In genomic region chr12:94760786-94761185, GRCh38 we compare ENCODE assay signal across 14 cellular contexts.
"Had no signal": no experiment of that assay in that cellular context is flagged by ENCODE, and none has a peak within 500 bp of the region (broad histone marks: within the 10 kb centered on the region; RNA-seq: fewer than 3 reads in every experiment).

No MANE protein-coding gene starts in this region.

- DNase-seq: activated CD4-positive, alpha-beta T cell treated with anti-CD3 and anti-CD28 coated beads for 1 hour; activated CD4-positive, alpha-beta T cell treated with anti-CD3 and anti-CD28 coated beads, Interleukin-2, amount 50 U/mL, for 4 hours; activated naive CD4-positive, alpha-beta T cell treated with Interleukin-2 at 50 U/mL for 16 hours; activated naive CD8-positive, alpha-beta T cell treated with anti-CD3 and anti-CD28 coated beads, Interleukin-2, amount 50 U/mL, for 24 hours; cortex of kidney; effector CD8-positive, alpha-beta T cell; left lung; natural killer cell; stimulated activated CD4-positive, alpha-beta T cell treated with anti-CD3 and anti-CD28 coated beads, Interleukin-2, amount 100 ng/mL, for 48 hours; thyroid gland; uterus had no signal

- H3K4me1 Mint-ChIP-seq: activated T-helper 17 cell treated with anti-CD3 and anti-CD28 coated beads, Interleukin-2, amount 50 U/mL, for 72 hours had no signal

- H3K27ac ChIP-seq: left lung, thyroid gland, uterus, VCaP had no signal

- ATAC-seq: stimulated activated memory B cell treated with anti-CD40 and anti-IgM and Interleukin-4, amounts not matched to agents 10 μg/mL and 1 μg/mL and 100 μg/mL, for 72 hours had no signal

- H3K27me3 Mint-ChIP-seq: stimulated activated memory B cell treated with anti-CD40 and anti-IgM and Interleukin-4, amounts not matched to agents 10 μg/mL and 1 μg/mL and 100 μg/mL, for 72 hours had no signal

- H3K4me3 ChIP-seq: left lung, thyroid gland, uterus had no signal

- H3K4me3 Mint-ChIP-seq: activated naive CD8-positive, alpha-beta T cell treated with anti-CD3 and anti-CD28 coated beads, Interleukin-2, amount 50 U/mL, for 24 hours; activated T-helper 17 cell treated with anti-CD3 and anti-CD28 coated beads, Interleukin-2, amount 50 U/mL, for 72 hours; natural killer cell; stimulated activated memory B cell treated with anti-CD40 and anti-IgM and Interleukin-4, amounts not matched to agents 10 μg/mL and 1 μg/mL and 100 μg/mL, for 72 hours had no signal

- H3K9me3 ChIP-seq: left lung, thyroid gland, uterus had no signal

- H3K36me3 ChIP-seq: left lung, thyroid gland, uterus had no signal

- H3K27ac Mint-ChIP-seq: activated naive CD8-positive, alpha-beta T cell treated with anti-CD3 and anti-CD28 coated beads, Interleukin-2, amount 50 U/mL, for 24 hours; activated T-helper 17 cell treated with anti-CD3 and anti-CD28 coated beads, Interleukin-2, amount 50 U/mL, for 72 hours; stimulated activated memory B cell treated with anti-CD40 and anti-IgM and Interleukin-4, amounts not matched to agents 10 μg/mL and 1 μg/mL and 100 μg/mL, for 72 hours had no signal

- H3K4me1 ChIP-seq: left lung, uterus had no signal

- H3K27me3 ChIP-seq: left lung, thyroid gland, uterus had no signal

- H3K9me3 Mint-ChIP-seq: activated naive CD8-positive, alpha-beta T cell treated with anti-CD3 and anti-CD28 coated beads, Interleukin-2, amount 50 U/mL, for 24 hours; activated T-helper 17 cell treated with anti-CD3 and anti-CD28 coated beads, Interleukin-2, amount 50 U/mL, for 72 hours; natural killer cell; stimulated activated memory B cell treated with anti-CD40 and anti-IgM and Interleukin-4, amounts not matched to agents 10 μg/mL and 1 μg/mL and 100 μg/mL, for 72 hours had no signal

- H3K36me3 Mint-ChIP-seq: natural killer cell had no signal
